In genomic region chr12:14418526-14418925, GRCh38 we compare ENCODE assay signal across 10 cellular contexts. TPM values are rescaled to one million over a fixed set of nuclear protein-coding genes. Genes with fewer than 3 reads are reported as not detected.
A peak's percentile ranks its signal among the peaks of the same experiment; 100 is the strongest.
DNase-seq lines count a peak whose midpoint lies in the region; ATAC-seq and TF ChIP-seq lines count a peak whose summit lies in the region.
"Had no signal": no experiment of that assay in that cellular context is flagged by ENCODE, and none has a peak within 500 bp of the region (broad histone marks: within the 10 kb centered on the region; RNA-seq: fewer than 3 reads in every experiment).

No MANE protein-coding gene starts in this region.

- peaks cover 57% of the 10 kb centered on the region for H3K36me3 Mint-ChIP-seq in T-helper 2 cell treated with Interferon-gamma antibody and Interleukin-4, amounts not matched to agents 5 μg/mL and 100 μg/mL, for 36 hours (ENCODE audit: low read depth)
- peaks cover 56% of the 10 kb centered on the region for H3K36me3 Mint-ChIP-seq in activated CD8-positive, alpha-beta T cell treated with anti-CD3 and anti-CD28 coated beads, Interleukin-2, amount 10 ng/mL, durations not matched to agents 7 days and 5 days (ENCODE audit: low read depth)

- H3K27ac Mint-ChIP-seq in T-helper 2 cell treated with Interferon-gamma antibody and Interleukin-4, amounts not matched to agents 5 μg/mL and 100 μg/mL, for 36 hours, result no peak overlapping the region
- H3K27ac Mint-ChIP-seq in activated CD8-positive, alpha-beta T cell treated with anti-CD3 and anti-CD28 coated beads, Interleukin-2, amount 10 ng/mL, durations not matched to agents 7 days and 5 days, result peak overlapping the region; percentile 57

- POLR2A ChIA-PET in activated CD8-positive, alpha-beta T cell treated with anti-CD3 and anti-CD28 coated beads, Interleukin-2, amount 10 ng/mL, durations not matched to agents 7 days and 5 days (lab: Charles Lee), result interaction anchor here (1.1 to 2.7 kb wide), 6 partner anchors 16 to 355 kb away, joined by 3 to 19 read pairs (median 6); partner anchors contain the start of gene ATF7IP

- peak; percentile 47 for ATAC-seq in activated CD8-positive, alpha-beta T cell treated with anti-CD3 and anti-CD28 coated beads, Interleukin-2, amount 10 ng/mL, durations not matched to agents 7 days and 5 days
- peak; percentile 44 for ATAC-seq in left ventricle myocardium superior
- ATAC-seq in GM21786 (IDR thresholded peaks at IDR 0.05; ENCODE audit: unreplicated experiment), result no peak
- ATAC-seq in GM18520 (IDR thresholded peaks at IDR 0.05; ENCODE audit: unreplicated experiment), result no peak

- no peak for DNase-seq in T-helper 2 cell treated with Interferon-gamma antibody and Interleukin-4, amounts not matched to agents 5 μg/mL and 100 μg/mL, for 36 hours (ENCODE audit: low spot score)
- DNase-seq in T-helper 2 cell (no peak), left ventricle myocardium superior (no peak), smooth muscle cell (lab: John Stamatoyannopoulos, UW; ENCODE audit: unreplicated experiment) (no peak), NCI-H2196 (lab: John Stamatoyannopoulos, UW; ENCODE audit: unreplicated experiment) (no peak)
- DNase-seq in activated CD8-positive, alpha-beta T cell treated with anti-CD3 and anti-CD28 coated beads, Interleukin-2, amount 10 ng/mL, durations not matched to agents 7 days and 5 days, result no peak

- H3K9me3 Mint-ChIP-seq in T-helper 2 cell treated with Interferon-gamma antibody and Interleukin-4, amounts not matched to agents 5 μg/mL and 100 μg/mL, for 36 hours, result peaks cover 36% of the 10 kb centered on the region
- H3K9me3 Mint-ChIP-seq in activated CD8-positive, alpha-beta T cell treated with anti-CD3 and anti-CD28 coated beads, Interleukin-2, amount 10 ng/mL, durations not matched to agents 7 days and 5 days (ENCODE audit: insufficient read depth), result peaks cover 22% of the 10 kb centered on the region

- no peaks in the 10 kb centered on the region for H3K27me3 Mint-ChIP-seq in T-helper 2 cell treated with Interferon-gamma antibody and Interleukin-4, amounts not matched to agents 5 μg/mL and 100 μg/mL, for 36 hours (ENCODE audit: low read depth)
- no peaks in the 10 kb centered on the region for H3K27me3 Mint-ChIP-seq in activated CD8-positive, alpha-beta T cell treated with anti-CD3 and anti-CD28 coated beads, Interleukin-2, amount 10 ng/mL, durations not matched to agents 7 days and 5 days (ENCODE audit: low read depth)
- H3K27me3 Mint-ChIP-seq: IgD-negative memory B cell had no signal

- peak overlapping the region; percentile 44 for H3K4me3 ChIP-seq in smooth muscle cell
- H3K4me3 ChIP-seq: BLaER1 had no signal

- H3K27me3 ChIP-seq in smooth muscle cell (ENCODE audit: low read depth), result no peaks in the 10 kb centered on the region
- H3K27me3 ChIP-seq: BLaER1 had no signal

- TF ChIP-seq CTCF in smooth muscle cell (IDR thresholded peaks at IDR 0.05; ENCODE audit: borderline replicate concordance, insufficient read depth, poor library complexity, severe bottlenecking), result peak; percentile 46

- no peaks in the 10 kb centered on the region for H3K9me3 ChIP-seq in smooth muscle cell (replicated peaks; ENCODE audit: low read depth)

- peak overlapping the region; percentile 92 for H3K27ac ChIP-seq in smooth muscle cell (ENCODE audit: low read depth)
- H3K27ac ChIP-seq: BLaER1 had no signal

- H3K4me1 ChIP-seq in smooth muscle cell (ENCODE audit: low read depth), result peaks cover 58% of the 10 kb centered on the region

- peak overlapping the region; percentile 65 for H3K9ac ChIP-seq in smooth muscle cell (ENCODE audit: low read depth)
- H3K9ac ChIP-seq: BLaER1 had no signal

- peak overlapping the region; percentile 92 for H3K4me2 ChIP-seq in smooth muscle cell
- H3K4me2 ChIP-seq: BLaER1 had no signal

- peak overlapping the region; percentile 55 for H3K4me3 Mint-ChIP-seq in T-helper 2 cell treated with Interferon-gamma antibody and Interleukin-4, amounts not matched to agents 5 μg/mL and 100 μg/mL, for 36 hours
- peak overlapping the region; percentile 42 for H3K4me3 Mint-ChIP-seq in activated CD8-positive, alpha-beta T cell treated with anti-CD3 and anti-CD28 coated beads, Interleukin-2, amount 10 ng/mL, durations not matched to agents 7 days and 5 days

- peaks cover 27% of the 10 kb centered on the region for H3F3A ChIP-seq in smooth muscle cell (ENCODE audit: low read depth)

- 54% methylated on average over 2 of the region's 2 CpGs for WGBS in smooth muscle cell (ENCODE audit: low lambda C conversion rate)

- H3K36me3 ChIP-seq in smooth muscle cell (ENCODE audit: low read depth), result peaks cover 3% of the 10 kb centered on the region

- intact Hi-C loops in left ventricle myocardium superior (cut with micrococcal nuclease), result loop anchor here (10.0 kb wide), 1 partner anchor 54 kb away; the partner anchor contains the start of gene ATF7IP

- CTCF ChIA-PET in activated CD8-positive, alpha-beta T cell treated with anti-CD3 and anti-CD28 coated beads, Interleukin-2, amount 10 ng/mL, durations not matched to agents 7 days and 5 days (lab: Charles Lee), result interaction anchor here (0.6 to 3.0 kb wide), 8 partner anchors 18 to 180 kb away, joined by 3 to 49 read pairs (median 13); partner anchors contain the start of gene ATF7IP

- peak overlapping the region; percentile 55 for H2AFZ ChIP-seq in smooth muscle cell (ENCODE audit: low read depth)

- peaks cover 37% of the 10 kb centered on the region for H3K4me1 Mint-ChIP-seq in T-helper 2 cell treated with Interferon-gamma antibody and Interleukin-4, amounts not matched to agents 5 μg/mL and 100 μg/mL, for 36 hours (ENCODE audit: low read depth)
- peaks cover 57% of the 10 kb centered on the region for H3K4me1 Mint-ChIP-seq in activated CD8-positive, alpha-beta T cell treated with anti-CD3 and anti-CD28 coated beads, Interleukin-2, amount 10 ng/mL, durations not matched to agents 7 days and 5 days (ENCODE audit: low read depth)

- H4K20me1 ChIP-seq in smooth muscle cell (ENCODE audit: low read depth), result peaks cover 17% of the 10 kb centered on the region

- H3K79me2 ChIP-seq in smooth muscle cell (ENCODE audit: low read depth), result peaks cover 100% of the 10 kb centered on the region

RNA-seq across cellular contexts. Expression of gene ATF7IP, which starts 53.0 kb away (rescaled TPM):
- 100 to 1,000 TPM in 1 of 2 experiments, 10 to 100 TPM in 1; 99.8 to 104 TPM for total RNA-seq in activated CD8-positive, alpha-beta T cell treated with anti-CD3 and anti-CD28 coated beads, Interleukin-2, amount 10 ng/mL, durations not matched to agents 7 days and 5 days
- total RNA-seq in left ventricle myocardium superior, result 58.5 TPM
- 66.8 and 74.6 TPM in 2 replicates for total RNA-seq in smooth muscle cell
- 27.5 and 32.3 TPM in 2 replicates for polyA plus RNA-seq in smooth muscle cell

Comparison
In these comparisons a context has a peak if more than half of its experiments do, and no peak if none do; other contexts are left out.
1. ATAC-seq: peak in activated CD8-positive, alpha-beta T cell treated with anti-CD3 and anti-CD28 coated beads, Interleukin-2, amount 10 ng/mL, durations not matched to agents 7 days and 5 days (single experiment) and left ventricle myocardium superior (single experiment); none in GM21786 (single experiment) and GM18520 (single experiment).